ENCODE assay signal across 12 cellular contexts in the genomic region with DNA sequence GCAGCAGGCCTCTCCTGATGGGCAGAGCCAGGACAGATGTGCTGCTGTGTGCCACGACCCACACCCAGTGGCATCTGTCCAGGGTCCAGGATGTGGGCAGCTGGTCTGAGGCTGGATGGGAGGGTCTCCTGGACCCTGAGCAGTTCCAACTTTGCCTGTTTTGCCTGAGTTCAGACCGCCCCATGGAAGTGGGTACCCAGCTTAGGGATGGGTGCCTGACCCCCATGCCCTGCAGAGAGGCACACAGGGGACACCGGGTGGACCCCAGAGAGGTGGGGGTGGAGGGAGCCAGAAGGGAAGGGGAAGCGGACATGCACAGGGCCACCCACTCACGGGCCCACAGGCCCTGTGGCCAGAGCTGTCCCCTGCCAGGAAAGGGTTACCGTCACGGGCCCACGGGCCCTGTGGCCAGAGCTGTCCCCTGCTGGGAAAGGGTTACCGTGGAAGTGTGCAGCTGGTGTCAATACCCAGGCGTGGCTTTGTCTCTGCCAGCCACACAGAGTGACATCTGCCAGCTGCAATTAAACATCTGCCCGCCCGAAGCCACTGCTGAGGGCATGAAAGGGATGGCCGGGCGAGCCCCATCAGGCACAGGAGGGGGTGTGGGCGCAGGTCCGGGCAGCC.
DNase-seq lines count a peak whose midpoint lies in the region; TF ChIP-seq lines count a peak whose summit lies in the region.
"Had no signal": no experiment of that assay in that cellular context is flagged by ENCODE, and none has a peak within 500 bp of the region (broad histone marks: within the 10 kb centered on the region; RNA-seq: fewer than 3 reads in every experiment).

No MANE protein-coding gene starts in this region.

- no peak for TF ChIP-seq CTCF in GM20000 (IDR thresholded peaks at IDR 0.05; ENCODE audit: extremely low read depth, missing control alignments)

- DNase-seq in Ammon's horn (ENCODE audit: low spot score) = peak; percentile 59
- DNase-seq in GM03348 (ENCODE audit: low spot score) = peak; percentile 4
- DNase-seq in globus pallidus (ENCODE audit: low spot score) = peak; percentile 60
- DNase-seq in pons (ENCODE audit: low spot score) = peak; percentile 57
- DNase-seq in GM20000 (ENCODE audit: low spot score) = no peak
- no peak for DNase-seq in cerebellar cortex (ENCODE audit: low spot score)
- DNase-seq in HuH-7.5 (ENCODE audit: low spot score) = no peak
- no peak for DNase-seq in inferior parietal cortex (ENCODE audit: extremely low spot score)
- DNase-seq: activated CD4-positive, alpha-beta T cell treated with anti-CD3 and anti-CD28 coated beads for 36 hours; hippocampal formation; NCI-H1105; stimulated activated CD4-positive, alpha-beta T cell treated with anti-CD3 and anti-CD28 coated beads, Interleukin-2, amount 100 ng/mL, for 48 hours had no signal

Comparison
In these comparisons a context has a peak if more than half of its experiments do, and no peak if none do; other contexts are left out.
1. DNase-seq: peak in Ammon's horn (single experiment), GM03348 (single experiment), globus pallidus (single experiment) and pons (single experiment); none in GM20000 (single experiment), cerebellar cortex (single experiment), HuH-7.5 (single experiment) and inferior parietal cortex (single experiment).